ENCODE assay signal across 1 cellular context in the genomic region with DNA sequence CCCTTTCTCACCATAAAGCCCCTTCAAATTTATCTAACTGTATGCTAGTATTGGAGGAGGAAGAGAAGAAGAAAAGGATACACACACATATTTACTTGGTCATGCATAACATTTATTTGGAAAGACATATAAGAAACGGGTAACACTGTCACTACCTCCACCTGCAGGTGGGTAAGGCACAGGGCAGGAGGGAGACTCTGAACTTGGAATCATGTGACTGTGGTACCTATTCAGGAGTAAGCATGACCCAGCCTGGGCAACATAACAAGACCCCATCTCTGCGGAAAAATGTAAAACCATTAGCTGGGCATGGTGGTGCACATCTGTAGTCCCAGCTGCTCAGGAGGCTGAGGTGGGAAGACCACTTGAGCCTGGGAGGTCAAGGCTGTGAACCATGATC.
TF ChIP-seq lines count a peak whose summit lies in the region.

No MANE protein-coding gene starts in this region.

TF ChIP-seq in GM23338, 12 proteins besides CTCF, POLR2A, EP300 and RAD21 (continued from another document):
- TF ChIP-seq, protein P1, sequence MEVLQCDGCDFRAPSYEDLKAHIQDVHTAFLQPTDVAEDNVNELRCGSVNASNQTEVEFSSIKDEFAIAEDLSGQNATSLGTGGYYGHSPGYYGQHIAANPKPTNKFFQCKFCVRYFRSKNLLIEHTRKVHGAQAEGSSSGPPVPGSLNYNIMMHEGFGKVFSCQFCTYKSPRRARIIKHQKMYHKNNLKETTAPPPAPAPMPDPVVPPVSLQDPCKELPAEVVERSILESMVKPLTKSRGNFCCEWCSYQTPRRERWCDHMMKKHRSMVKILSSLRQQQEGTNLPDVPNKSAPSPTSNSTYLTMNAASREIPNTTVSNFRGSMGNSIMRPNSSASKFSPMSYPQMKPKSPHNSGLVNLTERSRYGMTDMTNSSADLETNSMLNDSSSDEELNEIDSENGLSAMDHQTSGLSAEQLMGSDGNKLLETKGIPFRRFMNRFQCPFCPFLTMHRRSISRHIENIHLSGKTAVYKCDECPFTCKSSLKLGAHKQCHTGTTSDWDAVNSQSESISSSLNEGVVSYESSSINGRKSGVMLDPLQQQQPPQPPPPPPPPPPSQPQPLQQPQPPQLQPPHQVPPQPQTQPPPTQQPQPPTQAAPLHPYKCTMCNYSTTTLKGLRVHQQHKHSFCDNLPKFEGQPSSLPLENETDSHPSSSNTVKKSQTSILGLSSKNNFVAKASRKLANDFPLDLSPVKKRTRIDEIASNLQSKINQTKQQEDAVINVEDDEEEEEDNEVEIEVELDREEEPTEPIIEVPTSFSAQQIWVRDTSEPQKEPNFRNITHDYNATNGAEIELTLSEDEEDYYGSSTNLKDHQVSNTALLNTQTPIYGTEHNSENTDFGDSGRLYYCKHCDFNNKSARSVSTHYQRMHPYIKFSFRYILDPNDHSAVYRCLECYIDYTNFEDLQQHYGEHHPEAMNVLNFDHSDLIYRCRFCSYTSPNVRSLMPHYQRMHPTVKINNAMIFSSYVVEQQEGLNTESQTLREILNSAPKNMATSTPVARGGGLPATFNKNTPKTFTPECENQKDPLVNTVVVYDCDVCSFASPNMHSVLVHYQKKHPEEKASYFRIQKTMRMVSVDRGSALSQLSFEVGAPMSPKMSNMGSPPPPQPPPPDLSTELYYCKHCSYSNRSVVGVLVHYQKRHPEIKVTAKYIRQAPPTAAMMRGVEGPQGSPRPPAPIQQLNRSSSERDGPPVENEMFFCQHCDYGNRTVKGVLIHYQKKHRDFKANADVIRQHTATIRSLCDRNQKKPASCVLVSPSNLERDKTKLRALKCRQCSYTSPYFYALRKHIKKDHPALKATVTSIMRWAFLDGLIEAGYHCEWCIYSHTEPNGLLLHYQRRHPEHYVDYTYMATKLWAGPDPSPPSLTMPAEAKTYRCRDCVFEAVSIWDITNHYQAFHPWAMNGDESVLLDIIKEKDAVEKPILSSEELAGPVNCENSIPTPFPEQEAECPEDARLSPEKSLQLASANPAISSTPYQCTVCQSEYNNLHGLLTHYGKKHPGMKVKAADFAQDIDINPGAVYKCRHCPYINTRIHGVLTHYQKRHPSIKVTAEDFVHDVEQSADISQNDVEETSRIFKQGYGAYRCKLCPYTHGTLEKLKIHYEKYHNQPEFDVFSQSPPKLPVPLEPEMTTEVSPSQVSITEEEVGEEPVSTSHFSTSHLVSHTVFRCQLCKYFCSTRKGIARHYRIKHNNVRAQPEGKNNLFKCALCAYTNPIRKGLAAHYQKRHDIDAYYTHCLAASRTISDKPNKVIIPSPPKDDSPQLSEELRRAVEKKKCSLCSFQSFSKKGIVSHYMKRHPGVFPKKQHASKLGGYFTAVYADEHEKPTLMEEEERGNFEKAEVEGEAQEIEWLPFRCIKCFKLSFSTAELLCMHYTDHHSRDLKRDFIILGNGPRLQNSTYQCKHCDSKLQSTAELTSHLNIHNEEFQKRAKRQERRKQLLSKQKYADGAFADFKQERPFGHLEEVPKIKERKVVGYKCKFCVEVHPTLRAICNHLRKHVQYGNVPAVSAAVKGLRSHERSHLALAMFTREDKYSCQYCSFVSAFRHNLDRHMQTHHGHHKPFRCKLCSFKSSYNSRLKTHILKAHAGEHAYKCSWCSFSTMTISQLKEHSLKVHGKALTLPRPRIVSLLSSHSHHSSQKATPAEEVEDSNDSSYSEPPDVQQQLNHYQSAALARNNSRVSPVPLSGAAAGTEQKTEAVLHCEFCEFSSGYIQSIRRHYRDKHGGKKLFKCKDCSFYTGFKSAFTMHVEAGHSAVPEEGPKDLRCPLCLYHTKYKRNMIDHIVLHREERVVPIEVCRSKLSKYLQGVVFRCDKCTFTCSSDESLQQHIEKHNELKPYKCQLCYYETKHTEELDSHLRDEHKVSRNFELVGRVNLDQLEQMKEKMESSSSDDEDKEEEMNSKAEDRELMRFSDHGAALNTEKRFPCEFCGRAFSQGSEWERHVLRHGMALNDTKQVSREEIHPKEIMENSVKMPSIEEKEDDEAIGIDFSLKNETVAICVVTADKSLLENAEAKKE (CRISPR knock-in tag; IDR thresholded peaks at IDR 0.05) = no peak
- TF ChIP-seq EZH2phosphoT487 (IDR thresholded peaks at IDR 0.05; ENCODE audit: unreplicated experiment) = no peak
- TF ChIP-seq ZNF331 (CRISPR knock-in tag; IDR thresholded peaks at IDR 0.05; ENCODE audit: low read depth) = no peak
- TF ChIP-seq STAT1 (IDR thresholded peaks at IDR 0.05; ENCODE audit: unreplicated experiment) = no peak
- TF ChIP-seq CREB1 (CRISPR knock-in tag; IDR thresholded peaks at IDR 0.05; ENCODE audit: low read depth) = no peak
- no peak for TF ChIP-seq NANOG (IDR thresholded peaks at IDR 0.05; ENCODE audit: borderline replicate concordance)
- TF ChIP-seq, protein P2, sequence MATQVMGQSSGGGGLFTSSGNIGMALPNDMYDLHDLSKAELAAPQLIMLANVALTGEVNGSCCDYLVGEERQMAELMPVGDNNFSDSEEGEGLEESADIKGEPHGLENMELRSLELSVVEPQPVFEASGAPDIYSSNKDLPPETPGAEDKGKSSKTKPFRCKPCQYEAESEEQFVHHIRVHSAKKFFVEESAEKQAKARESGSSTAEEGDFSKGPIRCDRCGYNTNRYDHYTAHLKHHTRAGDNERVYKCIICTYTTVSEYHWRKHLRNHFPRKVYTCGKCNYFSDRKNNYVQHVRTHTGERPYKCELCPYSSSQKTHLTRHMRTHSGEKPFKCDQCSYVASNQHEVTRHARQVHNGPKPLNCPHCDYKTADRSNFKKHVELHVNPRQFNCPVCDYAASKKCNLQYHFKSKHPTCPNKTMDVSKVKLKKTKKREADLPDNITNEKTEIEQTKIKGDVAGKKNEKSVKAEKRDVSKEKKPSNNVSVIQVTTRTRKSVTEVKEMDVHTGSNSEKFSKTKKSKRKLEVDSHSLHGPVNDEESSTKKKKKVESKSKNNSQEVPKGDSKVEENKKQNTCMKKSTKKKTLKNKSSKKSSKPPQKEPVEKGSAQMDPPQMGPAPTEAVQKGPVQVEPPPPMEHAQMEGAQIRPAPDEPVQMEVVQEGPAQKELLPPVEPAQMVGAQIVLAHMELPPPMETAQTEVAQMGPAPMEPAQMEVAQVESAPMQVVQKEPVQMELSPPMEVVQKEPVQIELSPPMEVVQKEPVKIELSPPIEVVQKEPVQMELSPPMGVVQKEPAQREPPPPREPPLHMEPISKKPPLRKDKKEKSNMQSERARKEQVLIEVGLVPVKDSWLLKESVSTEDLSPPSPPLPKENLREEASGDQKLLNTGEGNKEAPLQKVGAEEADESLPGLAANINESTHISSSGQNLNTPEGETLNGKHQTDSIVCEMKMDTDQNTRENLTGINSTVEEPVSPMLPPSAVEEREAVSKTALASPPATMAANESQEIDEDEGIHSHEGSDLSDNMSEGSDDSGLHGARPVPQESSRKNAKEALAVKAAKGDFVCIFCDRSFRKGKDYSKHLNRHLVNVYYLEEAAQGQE (IDR thresholded peaks at IDR 0.05; ENCODE audit: unreplicated experiment) = no peak
- TF ChIP-seq EZH2 (IDR thresholded peaks at IDR 0.05; ENCODE audit: low read depth, unreplicated experiment) = no peak
- no peak for TF ChIP-seq JUNB (IDR thresholded peaks at IDR 0.05; ENCODE audit: unreplicated experiment)
- no peak for TF ChIP-seq POLR2AphosphoS5 (IDR thresholded peaks at IDR 0.05; ENCODE audit: low read depth)
